Comparison of ENCODE assay signal across 8 cellular contexts in genomic region chr2:27494284-27494943, GRCh38.
DNase-seq lines count a peak whose midpoint lies in the region; ATAC-seq and TF ChIP-seq lines count a peak whose summit lies in the region.

No MANE protein-coding gene starts in this region.

- peak overlapping the region in 11 of 21 experiments; percentile 24 to 78 (median 67) for H3K27ac ChIP-seq in skin epidermis

- H3K4me3 ChIP-seq in HFF-Myc (replicated peaks; ENCODE audit: low read depth, low read length) (peak overlapping the region; percentile 46), astrocyte of the cerebellum (ENCODE audit: low read depth, low read length) (peak overlapping the region; percentile 73), skin epidermis (peak overlapping the region; percentile 35 to 68 (median 52))

- in situ Hi-C loops in astrocyte of the cerebellum (cut with HindIII; ENCODE audit: low sequenced_read_pairs): no loop called here

- ATAC-seq in HG02759 (IDR thresholded peaks at IDR 0.05; ENCODE audit: unreplicated experiment): no peak
- ATAC-seq in GM18909 (IDR thresholded peaks at IDR 0.05; ENCODE audit: poor library complexity, unreplicated experiment): no peak

- DNase-seq in HFF-Myc (ENCODE audit: extremely low read depth, low read depth) (no peak), astrocyte of the cerebellum (ENCODE audit: low read depth) (no peak), iPS-NIHi7 (ENCODE audit: extremely low spot score) (peak; percentile 31), MV-4-11 (lab: John Stamatoyannopoulos, UW) (no peak)
- DNase-seq in activated CD8-positive, alpha-beta memory T cell treated with anti-CD3 and anti-CD28 coated beads for 24 hours: no peak

- TF ChIP-seq CTCF in HFF-Myc (IDR thresholded peaks at IDR 0.05; ENCODE audit: low read depth, low read length, missing control alignments): no peak
- TF ChIP-seq CTCF in astrocyte of the cerebellum (IDR thresholded peaks at IDR 0.05; ENCODE audit: low read depth, low read length, missing control alignments): peak; percentile 15
